31 cellular contexts compared by ENCODE assay signal in genomic region chr2:20747317-20747716, GRCh38.
"Had no signal": no experiment of that assay in that cellular context is flagged by ENCODE, and none has a peak within 500 bp of the region (broad histone marks: within the 10 kb centered on the region; RNA-seq: fewer than 3 reads in every experiment).

No MANE protein-coding gene starts in this region.

- H3K27me3 ChIP-seq: heart right ventricle, neutrophil, right atrium auricular region, right lobe of liver, stomach, suprapubic skin, tibial artery, upper lobe of right lung, uterus had no signal

- H3K4me3 Mint-ChIP-seq: naive thymus-derived CD4-positive, alpha-beta T cell; natural killer cell treated with Interleukin-12 subunit alpha and Interleukin-12 subunit beta and Interleukin-15 and Interleukin-18, amount 100 ng/mL, for 72 hours; neural crest cell; stimulated activated naive B cell treated with anti-CD40 and anti-IgM and Interleukin-4, amounts not matched to agents 10 μg/mL and 1 μg/mL and 100 μg/mL, for 72 hours had no signal

- H3K9me3 ChIP-seq: neutrophil, right lobe of liver, suprapubic skin, thoracic aorta, tibial artery, upper lobe of right lung, uterus had no signal

- H3K4me1 Mint-ChIP-seq: neural crest cell had no signal

- H3K27me3 Mint-ChIP-seq: naive thymus-derived CD4-positive, alpha-beta T cell; natural killer cell treated with Interleukin-12 subunit alpha and Interleukin-12 subunit beta and Interleukin-15 and Interleukin-18, amount 100 ng/mL, for 72 hours; progenitor cell of endocrine pancreas; stimulated activated naive B cell treated with anti-CD40 and anti-IgM and Interleukin-4, amounts not matched to agents 10 μg/mL and 1 μg/mL and 100 μg/mL, for 72 hours had no signal

- H3K79me2 ChIP-seq: parathyroid adenoma had no signal

- H3K27ac ChIP-seq: heart right ventricle, left ventricle myocardium inferior, neutrophil, parathyroid adenoma, right atrium auricular region, right lobe of liver, skin epidermis, suprapubic skin, thoracic aorta, tibial artery, upper lobe of right lung, uterus had no signal

- H3K27ac Mint-ChIP-seq: naive thymus-derived CD4-positive, alpha-beta T cell; natural killer cell treated with Interleukin-12 subunit alpha and Interleukin-12 subunit beta and Interleukin-15 and Interleukin-18, amount 100 ng/mL, for 72 hours; stimulated activated naive B cell treated with anti-CD40 and anti-IgM and Interleukin-4, amounts not matched to agents 10 μg/mL and 1 μg/mL and 100 μg/mL, for 72 hours had no signal

- H3K4me3 ChIP-seq: heart right ventricle, left ventricle myocardium inferior, lung, mucosa of descending colon, right atrium auricular region, right lobe of liver, skin epidermis, stomach, suprapubic skin, thoracic aorta, tibial artery, upper lobe of right lung, uterus had no signal

- H3K4me1 ChIP-seq: parathyroid adenoma, right atrium auricular region, suprapubic skin, uterus had no signal

- DNase-seq: heart right ventricle; hippocampal formation; kidney; left colon; left ventricle myocardium inferior; midbrain; mucosa of descending colon; naive thymus-derived CD4-positive, alpha-beta T cell; occipital lobe; right lobe of liver; stimulated activated CD4-positive, alpha-beta T cell treated with anti-CD3 and anti-CD28 coated beads, Interleukin-12 subunit alpha, Interleukin-12 subunit beta, amount 100 ng/mL, for 4 hours; stimulated activated CD4-positive, alpha-beta T cell treated with anti-CD3 and anti-CD28 coated beads, Interleukin-15, amount 100 ng/mL, for 24 hours; stimulated activated CD4-positive, alpha-beta T cell treated with anti-CD3 and anti-CD28 coated beads, Interleukin-2, amount 100 ng/mL, for 24 hours; stimulated activated CD4-positive, alpha-beta T cell treated with anti-CD3 and anti-CD28 coated beads, Interleukin-4, amount 100 ng/mL, for 1 hour; stimulated activated naive B cell treated with anti-CD40 and anti-IgM and Interleukin-4, amounts not matched to agents 10 μg/mL and 1 μg/mL and 100 μg/mL, for 72 hours; stimulated activated naive CD8-positive, alpha-beta T cell treated with anti-CD3 and anti-CD28 coated beads, Interleukin-15, Interleukin-2, amounts not matched to agents 100 U/mL and 50 U/mL, for 24 hours; stomach; tibial artery; upper lobe of right lung; uterus had no signal

- H3K9me3 Mint-ChIP-seq: natural killer cell treated with Interleukin-12 subunit alpha and Interleukin-12 subunit beta and Interleukin-15 and Interleukin-18, amount 100 ng/mL, for 72 hours; neural crest cell had no signal

- H3K36me3 ChIP-seq: neutrophil, right lobe of liver, suprapubic skin, thoracic aorta, upper lobe of right lung, uterus had no signal

- FAIRE-seq: islet of Langerhans, kidney had no signal

- H2AFZ ChIP-seq: parathyroid adenoma had no signal

- H3K9ac ChIP-seq: parathyroid adenoma had no signal

- ATAC-seq: heart right ventricle; left colon; mucosa of descending colon; naive thymus-derived CD4-positive, alpha-beta T cell; natural killer cell treated with Interleukin-12 subunit alpha and Interleukin-12 subunit beta and Interleukin-15 and Interleukin-18, amount 100 ng/mL, for 72 hours; stimulated activated naive B cell treated with anti-CD40 and anti-IgM and Interleukin-4, amounts not matched to agents 10 μg/mL and 1 μg/mL and 100 μg/mL, for 72 hours; stimulated activated naive CD8-positive, alpha-beta T cell treated with anti-CD3 and anti-CD28 coated beads, Interleukin-15, Interleukin-2, amounts not matched to agents 100 U/mL and 50 U/mL, for 24 hours; upper lobe of right lung had no signal
